ENCODE assay signal across 30 cellular contexts in the genomic region with DNA sequence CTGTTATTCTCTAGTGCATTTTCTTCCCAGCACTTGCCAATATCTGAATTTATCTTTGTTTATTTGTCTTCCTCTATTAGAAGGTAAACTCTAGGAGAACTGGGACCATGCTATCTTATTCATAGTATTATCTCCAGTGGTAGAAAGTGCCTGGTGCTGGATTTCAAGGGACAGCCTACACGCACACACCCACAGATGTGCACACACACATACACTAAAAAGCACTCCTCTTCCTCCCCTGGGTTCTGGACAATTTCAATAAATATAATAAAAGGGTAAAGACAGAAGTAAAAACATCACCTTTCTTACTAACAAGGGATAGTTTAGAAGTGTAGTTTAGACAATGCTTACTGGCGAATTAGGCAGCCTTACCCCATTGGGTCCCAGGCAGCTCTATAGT.
"Had no signal": no experiment of that assay in that cellular context is flagged by ENCODE, and none has a peak within 500 bp of the region (broad histone marks: within the 10 kb centered on the region; RNA-seq: fewer than 3 reads in every experiment).

No MANE protein-coding gene starts in this region.

- H3K4me1 ChIP-seq: ascending aorta, breast epithelium, colonic mucosa, esophagus squamous epithelium had no signal

- H3K4me1 Mint-ChIP-seq: activated T-helper 17 cell treated with anti-CD3 and anti-CD28 coated beads, Interleukin-2, amount 50 U/mL, for 72 hours; brain had no signal

- H3K36me3 ChIP-seq: ascending aorta, breast epithelium, cardiac muscle cell, colonic mucosa, esophagus squamous epithelium, WERI-Rb-1 had no signal

- H3K27ac ChIP-seq: ascending aorta, cardiac muscle cell, colonic mucosa, epithelial cell of prostate, esophagus squamous epithelium, WERI-Rb-1 had no signal

- H3K9me3 Mint-ChIP-seq: activated B cell treated with CpG ODN at 0.5 μM for 24 hours; activated CD8-positive, alpha-beta T cell treated with anti-CD3 and anti-CD28 coated beads for 36 hours; activated naive CD8-positive, alpha-beta T cell treated with anti-CD3 and anti-CD28 coated beads, Interleukin-2, amount 10 ng/mL, durations not matched to agents 7 days and 5 days; activated T-cell treated with anti-CD3 and anti-CD28 coated beads, Interleukin-2, amount 50 U/mL, for 4 hours; activated T-helper 17 cell treated with anti-CD3 and anti-CD28 coated beads, Interleukin-2, amount 50 U/mL, for 72 hours; brain had no signal

- ATAC-seq: activated CD4-positive, CD25-positive, alpha-beta regulatory T cell treated with anti-CD3 and anti-CD28 coated beads, Interleukin-2, amount 50 U/mL, for 24 hours; activated CD8-positive, alpha-beta T cell treated with anti-CD3 and anti-CD28 coated beads for 36 hours; activated naive CD4-positive, alpha-beta T cell treated with anti-CD3 and anti-CD28 coated beads, Interleukin-2, amount 50 U/mL, for 72 hours; activated T-cell treated with anti-CD3 and anti-CD28 coated beads, Interleukin-2, amount 50 U/mL, for 4 hours; activated T-helper 17 cell treated with anti-CD3 and anti-CD28 coated beads, Interleukin-2, amount 50 U/mL, for 72 hours had no signal

- FAIRE-seq: endometrium, endothelial cell of umbilical vein had no signal

- H3K36me3 Mint-ChIP-seq: activated naive CD4-positive, alpha-beta T cell treated with anti-CD3 and anti-CD28 coated beads, Interleukin-2, amount 50 U/mL, for 72 hours; activated naive CD8-positive, alpha-beta T cell treated with anti-CD3 and anti-CD28 coated beads, Interleukin-2, amount 10 ng/mL, durations not matched to agents 7 days and 5 days; brain had no signal

- H3K4me3 ChIP-seq: ascending aorta, breast epithelium, cardiac muscle cell, colonic mucosa, esophagus squamous epithelium had no signal

- H3K27me3 Mint-ChIP-seq: activated B cell treated with CpG ODN at 0.5 μM for 24 hours had no signal

- H3K27me3 ChIP-seq: ascending aorta, breast epithelium, cardiac muscle cell, colonic mucosa, esophagus squamous epithelium had no signal

- H3K9me3 ChIP-seq: ascending aorta, breast epithelium, colonic mucosa, esophagus squamous epithelium had no signal

- H3K27ac Mint-ChIP-seq: activated B cell treated with CpG ODN at 0.5 μM for 24 hours; activated CD8-positive, alpha-beta T cell treated with anti-CD3 and anti-CD28 coated beads for 36 hours; activated naive CD4-positive, alpha-beta T cell treated with anti-CD3 and anti-CD28 coated beads, Interleukin-2, amount 50 U/mL, for 72 hours; activated naive CD8-positive, alpha-beta T cell treated with anti-CD3 and anti-CD28 coated beads, Interleukin-2, amount 10 ng/mL, durations not matched to agents 7 days and 5 days; activated T-helper 17 cell treated with anti-CD3 and anti-CD28 coated beads, Interleukin-2, amount 50 U/mL, for 72 hours; brain had no signal

- H3K4me3 Mint-ChIP-seq: activated B cell treated with CpG ODN at 0.5 μM for 24 hours; activated CD8-positive, alpha-beta T cell treated with anti-CD3 and anti-CD28 coated beads for 36 hours; activated naive CD8-positive, alpha-beta T cell treated with anti-CD3 and anti-CD28 coated beads, Interleukin-2, amount 10 ng/mL, durations not matched to agents 7 days and 5 days; activated T-cell treated with anti-CD3 and anti-CD28 coated beads, Interleukin-2, amount 50 U/mL, for 4 hours; activated T-helper 17 cell treated with anti-CD3 and anti-CD28 coated beads, Interleukin-2, amount 50 U/mL, for 72 hours; brain had no signal

- DNase-seq: activated B cell treated with CpG ODN at 0.5 μM for 24 hours; activated CD4-positive, alpha-beta T cell treated with anti-CD3 and anti-CD28 coated beads for 48 hours; activated CD4-positive, alpha-beta T cell treated with anti-CD3 and anti-CD28 coated beads, Interleukin-2, amount 50 U/mL, for 1 hour; activated CD4-positive, alpha-beta T cell treated with anti-CD3 and anti-CD28 coated beads, Interleukin-2, amount 50 U/mL, for 48 hours; activated CD8-positive, alpha-beta memory T cell treated with anti-CD3 and anti-CD28 coated beads for 24 hours; activated CD8-positive, alpha-beta T cell treated with anti-CD3 and anti-CD28 coated beads for 36 hours; activated effector memory CD4-positive, alpha-beta T cell treated with Interleukin-2 at 50 U/mL for 16 hours; activated gamma-delta T cell treated with Interleukin-2 at 50 U/mL for 16 hours; activated naive CD4-positive, alpha-beta T cell treated with Interleukin-2 at 50 U/mL for 16 hours; activated naive CD8-positive, alpha-beta T cell treated with anti-CD3 and anti-CD28 coated beads, Interleukin-2, amount 10 ng/mL, durations not matched to agents 7 days and 5 days; activated T-cell treated with anti-CD3 and anti-CD28 coated beads, Interleukin-2, amount 50 U/mL, for 4 hours; central memory CD4-positive, alpha-beta T cell; cerebellar nuclear complex; colonic mucosa; effector CD8-positive, alpha-beta T cell; esophagus squamous epithelium; foreskin melanocyte; head of caudate nucleus; T-helper 9 cell; WERI-Rb-1 had no signal
